In the genomic region with DNA sequence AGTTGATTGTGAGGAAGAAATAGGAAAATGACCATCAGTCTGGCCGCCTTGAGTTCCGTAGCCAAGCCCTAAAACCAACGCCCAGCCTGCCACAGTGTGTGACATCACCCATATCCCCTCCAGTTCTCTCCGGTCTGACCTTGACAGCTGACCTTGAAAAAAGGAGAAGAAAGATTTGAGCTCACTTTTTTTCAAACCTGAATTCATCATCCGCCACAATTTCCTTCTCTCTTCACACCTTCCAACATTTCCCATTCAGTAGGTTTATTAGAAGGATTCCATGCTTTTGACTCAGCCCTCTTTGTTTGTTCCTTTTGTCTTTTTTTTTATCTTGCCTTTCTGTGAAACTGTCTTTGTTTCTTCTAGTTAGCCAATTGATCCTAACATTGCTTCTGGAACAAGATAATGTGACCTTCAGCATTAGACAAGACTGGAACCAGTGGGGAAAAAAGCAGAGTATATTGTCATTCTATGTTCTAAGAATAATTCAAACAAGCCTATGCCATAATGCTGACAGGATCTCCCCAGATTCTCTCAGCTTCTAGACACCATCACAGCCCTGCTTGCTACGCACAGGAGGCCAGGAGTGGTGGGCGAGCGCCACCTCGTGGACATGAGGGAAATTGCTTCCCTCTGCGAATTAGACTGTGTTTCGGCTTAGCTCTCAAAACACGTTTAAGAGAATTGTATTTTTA, we compare ENCODE assay signal across 9 cellular contexts.
DNase-seq lines count a peak whose midpoint lies in the region; TF ChIP-seq lines count a peak whose summit lies in the region.
"Had no signal": no experiment of that assay in that cellular context is flagged by ENCODE, and none has a peak within 500 bp of the region (broad histone marks: within the 10 kb centered on the region; RNA-seq: fewer than 3 reads in every experiment).

No MANE protein-coding gene starts in this region.

- TF ChIP-seq CTCF in LNCAP (IDR thresholded peaks at IDR 0.05) (peak; percentile 99), cardiac muscle cell (IDR thresholded peaks at IDR 0.05; ENCODE audit: low read depth, low read length) (peak; percentile 98)

- H3K36me3 Mint-ChIP-seq in activated naive CD8-positive, alpha-beta T cell treated with anti-CD3 and anti-CD28 coated beads for 36 hours = no peaks in the 10 kb centered on the region

- DNase-seq in NCI-H187 (lab: John Stamatoyannopoulos, UW) (peak; percentile 13 to 24), NCI-H187 treated with DMSO at 0.1 percent for 48 hours (lab: John Stamatoyannopoulos, UW) (no peak), HCEC 1CT (peak; percentile 15), RPMI8226 (peak; percentile 65), cardiac muscle cell (ENCODE audit: low read depth in 1 of 2, low spot score in 1 of 2) (peak; percentile 74 to 75), posterior vena cava (ENCODE audit: low spot score) (peak; percentile 86)
- DNase-seq in activated naive CD8-positive, alpha-beta T cell treated with anti-CD3 and anti-CD28 coated beads for 36 hours = peak; percentile 35

- no peaks in the 10 kb centered on the region for H3K36me3 ChIP-seq in cardiac muscle cell
- H3K36me3 ChIP-seq: BLaER1 had no signal

- H3K27ac Mint-ChIP-seq in activated naive CD8-positive, alpha-beta T cell treated with anti-CD3 and anti-CD28 coated beads for 36 hours = no peak overlapping the region

- no peak overlapping the region for H3K27ac ChIP-seq in cardiac muscle cell
- H3K27ac ChIP-seq: BLaER1 had no signal

- no peaks in the 10 kb centered on the region for H3K4me1 Mint-ChIP-seq in activated naive CD8-positive, alpha-beta T cell treated with anti-CD3 and anti-CD28 coated beads for 36 hours

- intact Hi-C loops in posterior vena cava (cut with DNase I) = loop anchor here in 1 of 2 donors (10.0 kb wide), 1 partner anchor 1611 kb away; no protein-coding TSS in a partner anchor

- H3K27me3 Mint-ChIP-seq in activated naive CD8-positive, alpha-beta T cell treated with anti-CD3 and anti-CD28 coated beads for 36 hours = peaks cover 28% of the 10 kb centered on the region

- no peaks in the 10 kb centered on the region for H3K9me3 Mint-ChIP-seq in activated naive CD8-positive, alpha-beta T cell treated with anti-CD3 and anti-CD28 coated beads for 36 hours

- no peaks in the 10 kb centered on the region for H3K9me3 ChIP-seq in cardiac muscle cell (ENCODE audit: low read depth)
- H3K9me3 ChIP-seq: BLaER1 had no signal

- H3K4me3 Mint-ChIP-seq in activated naive CD8-positive, alpha-beta T cell treated with anti-CD3 and anti-CD28 coated beads for 36 hours = no peak overlapping the region

- H3K27me3 ChIP-seq in cardiac muscle cell = no peaks in the 10 kb centered on the region
- H3K27me3 ChIP-seq: BLaER1 had no signal

- H3K4me1 ChIP-seq in cardiac muscle cell (ENCODE audit: low read depth) = no peaks in the 10 kb centered on the region
- H3K4me1 ChIP-seq: BLaER1 had no signal

- H3K4me3 ChIP-seq in cardiac muscle cell = no peak overlapping the region
- H3K4me3 ChIP-seq: BLaER1 had no signal
